21 cellular contexts compared by ENCODE assay signal in genomic region chr4:74197123-74197522, GRCh38. TPM values are rescaled to one million over a fixed set of nuclear protein-coding genes. Genes with fewer than 3 reads are reported as not detected.
DNase-seq lines count a peak whose midpoint lies in the region; ATAC-seq lines count a peak whose summit lies in the region.
"Had no signal": no experiment of that assay in that cellular context is flagged by ENCODE, and none has a peak within 500 bp of the region (broad histone marks: within the 10 kb centered on the region; RNA-seq: fewer than 3 reads in every experiment).

No MANE protein-coding gene starts in this region.

- peak; percentile 85 for ATAC-seq in GM18858 (IDR thresholded peaks at IDR 0.05; ENCODE audit: unreplicated experiment)
- ATAC-seq in GM21515 (IDR thresholded peaks at IDR 0.05; ENCODE audit: unreplicated experiment) = peak; percentile 61
- ATAC-seq in HG03108 (IDR thresholded peaks at IDR 0.05; ENCODE audit: unreplicated experiment) = peak; percentile 54
- ATAC-seq in stimulated activated naive B cell treated with anti-CD40 and anti-IgM and Interleukin-4, amounts not matched to agents 10 μg/mL and 1 μg/mL and 100 μg/mL, for 72 hours (replicated peaks) = no peak
- ATAC-seq in aorta (ENCODE audit: low FRiP score) = no peak
- ATAC-seq: activated CD8-positive, alpha-beta T cell treated with anti-CD3 and anti-CD28 coated beads, Interleukin-2, amount 10 ng/mL, durations not matched to agents 7 days and 5 days; lower lobe of right lung; stimulated activated naive CD8-positive, alpha-beta T cell treated with anti-CD3 and anti-CD28 coated beads, Interleukin-15, Interleukin-2, amounts not matched to agents 100 U/mL and 50 U/mL, for 24 hours had no signal

- 78% methylated on average over 1 of the region's 1 CpG for WGBS in aorta, 2 donors

- H3K27ac ChIP-seq in aorta (ENCODE audit: low read depth in 1 of 2, low read length in 2 of 2) = no peak overlapping the region
- H3K27ac ChIP-seq: lower lobe of right lung, thyroid gland had no signal

- H3K27me3 ChIP-seq in aorta (ENCODE audit: control insufficient read depth in 1 of 2, insufficient read depth in 2 of 2, low read length in 1 of 2) = no peaks in the 10 kb centered on the region
- H3K27me3 ChIP-seq: thyroid gland had no signal

- peaks cover 3 to 4% of the 10 kb centered on the region in 2 donors for H3K4me1 Mint-ChIP-seq in stimulated activated naive B cell treated with anti-CD40 and anti-IgM and Interleukin-4, amounts not matched to agents 10 μg/mL and 1 μg/mL and 100 μg/mL, for 72 hours
- H3K4me1 Mint-ChIP-seq: neural crest cell had no signal

- peaks cover 2 to 16% of the 10 kb centered on the region in 2 donors for H3K36me3 Mint-ChIP-seq in stimulated activated naive B cell treated with anti-CD40 and anti-IgM and Interleukin-4, amounts not matched to agents 10 μg/mL and 1 μg/mL and 100 μg/mL, for 72 hours

- H3K27me3 Mint-ChIP-seq in stimulated activated naive B cell treated with anti-CD40 and anti-IgM and Interleukin-4, amounts not matched to agents 10 μg/mL and 1 μg/mL and 100 μg/mL, for 72 hours = no peaks in the 10 kb centered on the region
- H3K27me3 Mint-ChIP-seq: CD4-positive, CD25-positive, alpha-beta regulatory T cell had no signal

- no peaks in the 10 kb centered on the region for H3K9me3 Mint-ChIP-seq in stimulated activated naive B cell treated with anti-CD40 and anti-IgM and Interleukin-4, amounts not matched to agents 10 μg/mL and 1 μg/mL and 100 μg/mL, for 72 hours
- H3K9me3 Mint-ChIP-seq: neural crest cell had no signal

- H3K9me3 ChIP-seq in aorta (ENCODE audit: control insufficient read depth, low read length) = no peaks in the 10 kb centered on the region
- H3K9me3 ChIP-seq: lower lobe of right lung, thyroid gland had no signal

- no peaks in the 10 kb centered on the region for H3K4me1 ChIP-seq in aorta (ENCODE audit: control insufficient read depth in 1 of 2, insufficient read depth in 2 of 2, low read length in 2 of 2)
- H3K4me1 ChIP-seq: thyroid gland had no signal

- intact Hi-C loops in aorta (cut with DNase I) = no loop called here

- peak overlapping the region; percentile 20 for H3K27ac Mint-ChIP-seq in stimulated activated naive B cell treated with anti-CD40 and anti-IgM and Interleukin-4, amounts not matched to agents 10 μg/mL and 1 μg/mL and 100 μg/mL, for 72 hours
- H3K27ac Mint-ChIP-seq: activated CD8-positive, alpha-beta T cell treated with anti-CD3 and anti-CD28 coated beads, Interleukin-2, amount 10 ng/mL, durations not matched to agents 7 days and 5 days; CD4-positive, CD25-positive, alpha-beta regulatory T cell; progenitor cell of endocrine pancreas had no signal

- H3K4me3 ChIP-seq in aorta (ENCODE audit: low read length in 2 of 2) = no peak overlapping the region
- H3K4me3 ChIP-seq: lower lobe of right lung, thyroid gland had no signal

- no peak for DNase-seq in stimulated activated naive B cell treated with anti-CD40 and anti-IgM and Interleukin-4, amounts not matched to agents 10 μg/mL and 1 μg/mL and 100 μg/mL, for 72 hours
- no peak for DNase-seq in aorta
- no peak for DNase-seq in GM03348 (ENCODE audit: low spot score)
- DNase-seq in T-helper 9 cell = no peak
- DNase-seq: activated CD8-positive, alpha-beta T cell treated with anti-CD3 and anti-CD28 coated beads, Interleukin-2, amount 10 ng/mL, durations not matched to agents 7 days and 5 days; activated naive CD4-positive, alpha-beta T cell treated with anti-CD3 and anti-CD28 coated beads, Interleukin-2, amount 50 U/mL, for 16 hours; activated T-cell treated with anti-CD3 and anti-CD28 coated beads, Interleukin-2, amount 50 U/mL, for 48 hours; CD4-positive, CD25-positive, alpha-beta regulatory T cell; cerebellar nuclear complex; foreskin melanocyte; islet precursor cell; lower lobe of right lung; NCI-H510A treated with DMSO at 0.1 percent for 48 hours; stimulated activated CD4-positive, alpha-beta T cell treated with anti-CD3 and anti-CD28 coated beads, Interleukin-1b, Interleukin-23, amount 100 ng/mL, for 48 hours; stimulated activated naive CD8-positive, alpha-beta T cell treated with anti-CD3 and anti-CD28 coated beads, Interleukin-15, Interleukin-2, amounts not matched to agents 100 U/mL and 50 U/mL, for 24 hours; thyroid gland had no signal

- H3K36me3 ChIP-seq in aorta (ENCODE audit: control insufficient read depth in 1 of 2, insufficient read depth in 2 of 2, low read length in 1 of 2) = no peaks in the 10 kb centered on the region
- H3K36me3 ChIP-seq: lower lobe of right lung, thyroid gland had no signal

- no peak overlapping the region for H3K4me3 Mint-ChIP-seq in stimulated activated naive B cell treated with anti-CD40 and anti-IgM and Interleukin-4, amounts not matched to agents 10 μg/mL and 1 μg/mL and 100 μg/mL, for 72 hours
- H3K4me3 Mint-ChIP-seq: activated CD8-positive, alpha-beta T cell treated with anti-CD3 and anti-CD28 coated beads, Interleukin-2, amount 10 ng/mL, durations not matched to agents 7 days and 5 days; CD4-positive, CD25-positive, alpha-beta regulatory T cell; neural crest cell had no signal

RNA-seq across cellular contexts. Expression of gene MTHFD2L, which starts 39.2 kb away (rescaled TPM):
- total RNA-seq in aorta = 10 to 100 TPM; 13.7 to 13.8 TPM
- polyA plus RNA-seq in aorta = 10 to 100 TPM in 1 of 2 donors, 1 to 10 TPM in 1; 7.1 to 12.3 TPM

Comparison
In these comparisons a context has a peak if more than half of its experiments do, and no peak if none do; other contexts are left out.
1. ATAC-seq: peak in GM18858 (single experiment), GM21515 (single experiment) and HG03108 (single experiment); none in stimulated activated naive B cell treated with anti-CD40 and anti-IgM and Interleukin-4, amounts not matched to agents 10 μg/mL and 1 μg/mL and 100 μg/mL, for 72 hours (0 of 2) and aorta (single experiment).